15 cellular contexts compared by ENCODE assay signal in the genomic region with DNA sequence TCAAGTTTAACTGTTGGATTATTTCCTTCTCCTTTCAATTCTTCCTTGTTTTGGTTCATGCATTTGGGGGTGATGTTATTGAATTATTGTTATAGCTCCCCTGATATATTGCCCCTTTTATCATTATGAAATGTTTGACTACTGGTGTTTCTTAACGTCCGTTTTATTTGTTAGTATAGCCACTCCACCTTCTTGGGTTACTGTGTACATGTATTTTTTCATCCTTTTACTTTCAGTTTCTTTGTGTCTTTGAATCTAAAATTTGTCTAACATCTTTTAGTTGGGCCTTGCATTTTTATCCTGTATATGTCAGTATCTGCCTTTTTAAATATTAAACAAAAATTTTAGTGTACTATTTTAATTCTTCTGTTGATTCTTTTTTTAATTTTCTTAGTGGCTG.
DNase-seq lines count a peak whose midpoint lies in the region; ATAC-seq and TF ChIP-seq lines count a peak whose summit lies in the region.
"Had no signal": no experiment of that assay in that cellular context is flagged by ENCODE, and none has a peak within 500 bp of the region (broad histone marks: within the 10 kb centered on the region; RNA-seq: fewer than 3 reads in every experiment).

No MANE protein-coding gene starts in this region.

- H2BK5ac ChIP-seq in IMR-90 (ENCODE audit: low read depth, low read length, poor library complexity, severe bottlenecking), result no peak overlapping the region

- H3K23ac ChIP-seq in IMR-90 (ENCODE audit: low read depth, low read length), result no peak overlapping the region

- POLR2A ChIA-PET in IMR-90 (lab: Charles Lee; ENCODE audit: unreplicated experiment), result no interaction called here

- no peak overlapping the region for H2BK15ac ChIP-seq in IMR-90 (ENCODE audit: low read depth, low read length)

- peak overlapping the region in 5 of 6 donors; percentile 0 to 75 (median 53) for H3K27ac Mint-ChIP-seq in naive B cell

- no peak overlapping the region for H4K91ac ChIP-seq in IMR-90 (ENCODE audit: insufficient read depth, low read depth, low read length)

- H4K20me1 ChIP-seq in BLaER1 treated with 17β-estradiol and CSF1 and Interleukin-3, amounts not matched to agents 10 nM and 100 nM, result peaks cover 3 to 71% (median 35%) of the 10 kb centered on the region in 11 experiments; a peak in 16 of 22 replicates
- H4K20me1 ChIP-seq in IMR-90 (ENCODE audit: insufficient read depth, low read length) (peaks cover 16% of the 10 kb centered on the region), MM.1S (ENCODE audit: insufficient read depth, low read length) (no peaks in the 10 kb centered on the region)

- H3K9me1 ChIP-seq in IMR-90 (ENCODE audit: insufficient read depth, low read length), result peaks cover 16% of the 10 kb centered on the region

- WGBS in IMR-90 (ENCODE audit: extremely low coverage in 2 of 2, insufficient read length in 1 of 2), 2 experiments, result no CpG with 5 or more reads among the region's 2 CpGs

- no peak overlapping the region for H3K4me3 ChIP-seq in BLaER1 treated with 17β-estradiol and CSF1 and Interleukin-3, amounts not matched to agents 10 nM and 100 nM
- no peak overlapping the region for H3K4me3 ChIP-seq in IMR-90 (ENCODE audit: insufficient read depth, low read depth, low read length)
- H3K4me3 ChIP-seq in ascending aorta, result no peak overlapping the region
- no peak overlapping the region for H3K4me3 ChIP-seq in WERI-Rb-1 (ENCODE audit: low read depth, low read length)
- no peak overlapping the region for H3K4me3 ChIP-seq in MM.1S (ENCODE audit: low read length)
- H3K4me3 ChIP-seq: skin epidermis, suprapubic skin had no signal

- no peak overlapping the region for H2AFZ ChIP-seq in IMR-90 (replicated peaks; ENCODE audit: low read length, poor library complexity)
- no peak overlapping the region for H2AFZ ChIP-seq in MM.1S (ENCODE audit: low read length)

- peaks cover 4% of the 10 kb centered on the region; the same call in 1 of the 2 replicates for H3K79me2 ChIP-seq in MM.1S (ENCODE audit: low read length)

- no peak overlapping the region for H4K5ac ChIP-seq in IMR-90 (ENCODE audit: low read depth, low read length)

- DNase-seq in IMR-90, result no peak
- DNase-seq in ascending aorta (ENCODE audit: low spot score in 2 of 2), result no peak
- DNase-seq in naive B cell, result no peak
- DNase-seq in WERI-Rb-1, result no peak
- no peak for DNase-seq in MM.1S
- DNase-seq: activated CD8-positive, alpha-beta memory T cell treated with anti-CD3 and anti-CD28 coated beads, Interleukin-2, amount 50 U/mL, for 4 hours; effector CD4-positive, alpha-beta T cell; NCI-H1105 treated with DMSO at 0.1 percent for 48 hours; NCI-H524; T1000 had no signal

- no peak overlapping the region for H3K18ac ChIP-seq in IMR-90 (ENCODE audit: low read depth, low read length)

- peak overlapping the region in 7 of 8 donors; percentile 4 to 69 (median 30) for H3K4me3 Mint-ChIP-seq in naive B cell
- H3K4me3 Mint-ChIP-seq: neural crest cell had no signal

- CTCF ChIA-PET in IMR-90 (lab: Yijun Ruan, JAX), result no interaction called here

- H3K4me1 ChIP-seq in BLaER1 treated with 17β-estradiol and CSF1 and Interleukin-3, amounts not matched to agents 10 nM and 100 nM, result peaks cover 45 to 67% (median 62%) of the 10 kb centered on the region in 10 experiments
- H3K4me1 ChIP-seq in IMR-90 (ENCODE audit: control insufficient read depth, insufficient read depth, low read length), result peaks cover 7% of the 10 kb centered on the region
- no peaks in the 10 kb centered on the region for H3K4me1 ChIP-seq in ascending aorta
- H3K4me1 ChIP-seq in MM.1S (ENCODE audit: low read length), result no peaks in the 10 kb centered on the region
- H3K4me1 ChIP-seq: suprapubic skin had no signal

- no peak overlapping the region for H3K14ac ChIP-seq in IMR-90 (replicated peaks; ENCODE audit: low read depth, low read length)

- peaks cover 25 to 33% of the 10 kb centered on the region in 2 donors for H3K36me3 Mint-ChIP-seq in naive B cell

- peaks cover 42 to 58% (median 45%) of the 10 kb centered on the region in 3 donors for H3K4me1 Mint-ChIP-seq in naive B cell

- no peaks in the 10 kb centered on the region for H3K27me3 ChIP-seq in BLaER1 treated with 17β-estradiol and CSF1 and Interleukin-3, amounts not matched to agents 10 nM and 100 nM
- H3K27me3 ChIP-seq in IMR-90 (ENCODE audit: control insufficient read depth, insufficient read depth, low read length) (no peaks in the 10 kb centered on the region), ascending aorta (no peaks in the 10 kb centered on the region), WERI-Rb-1 (ENCODE audit: insufficient read depth, low read depth, severe bottlenecking) (no peaks in the 10 kb centered on the region), MM.1S (replicated peaks; ENCODE audit: insufficient read depth, low read length) (no peaks in the 10 kb centered on the region)
- H3K27me3 ChIP-seq: suprapubic skin had no signal

- H3K79me1 ChIP-seq in IMR-90 (ENCODE audit: low read depth in 1 of 2, low read length in 2 of 2), result peaks cover 24 to 62% of the 10 kb centered on the region in 2 experiments

- H3K4me2 ChIP-seq in BLaER1 treated with 17β-estradiol and CSF1 and Interleukin-3, amounts not matched to agents 10 nM and 100 nM, result peak overlapping the region; percentile 34 to 77 (median 61); a peak in 21 of 22 replicates
- H3K4me2 ChIP-seq in IMR-90 (ENCODE audit: low read depth, low read length) (peak overlapping the region; percentile 75), MM.1S (ENCODE audit: low read depth, low read length) (no peak overlapping the region)

- TF ChIP-seq POLR2A in IMR-90 (IDR thresholded peaks at IDR 0.05; ENCODE audit: low read depth, low read length), result no peak

- dilution Hi-C loops in IMR-90 (cut with HindIII; ENCODE audit: low sequenced_read_pairs, unreplicated experiment), result no loop called here

- peak overlapping the region in 8 of 11 experiments; percentile 3 to 65 (median 40); a peak in 10 of 22 replicates for H3K27ac ChIP-seq in BLaER1 treated with 17β-estradiol and CSF1 and Interleukin-3, amounts not matched to agents 10 nM and 100 nM
- no peak overlapping the region for H3K27ac ChIP-seq in IMR-90 (ENCODE audit: insufficient read depth, low read length)
- H3K27ac ChIP-seq in ascending aorta, result peak overlapping the region; percentile 16 to 30
- no peak overlapping the region for H3K27ac ChIP-seq in WERI-Rb-1
- H3K27ac ChIP-seq in MM.1S (ENCODE audit: low read length), result no peak overlapping the region
- H3K27ac ChIP-seq: suprapubic skin had no signal

- H3K9me3 Mint-ChIP-seq in naive B cell, result no peaks in the 10 kb centered on the region
- H3K9me3 Mint-ChIP-seq: neural crest cell had no signal

- no peak for TF ChIP-seq CTCF in IMR-90 (conservative IDR thresholded peaks at IDR 0.05; ENCODE audit: low read depth, low read length)
- TF ChIP-seq CTCF in ascending aorta (IDR thresholded peaks at IDR 0.05), result no peak
- TF ChIP-seq CTCF in WERI-Rb-1 (IDR thresholded peaks at IDR 0.05; ENCODE audit: low read depth, low read length), result no peak
- no peak for TF ChIP-seq CTCF in MM.1S (IDR thresholded peaks at IDR 0.05; ENCODE audit: low read length)

- peaks cover 0 to 7% (median 0%) of the 10 kb centered on the region in 11 experiments; a peak in 5 of 22 replicates for H3K9me3 ChIP-seq in BLaER1 treated with 17β-estradiol and CSF1 and Interleukin-3, amounts not matched to agents 10 nM and 100 nM (replicated peaks in 1 of 11)
- H3K9me3 ChIP-seq in IMR-90 (ENCODE audit: control insufficient read depth, insufficient read depth, low read length) (no peaks in the 10 kb centered on the region), ascending aorta (no peaks in the 10 kb centered on the region), WERI-Rb-1 (ENCODE audit: severe bottlenecking) (no peaks in the 10 kb centered on the region), MM.1S (replicated peaks; ENCODE audit: insufficient read depth, low read length) (no peaks in the 10 kb centered on the region)
- H3K9me3 ChIP-seq: suprapubic skin had no signal

- in situ Hi-C loops in IMR-90 (cut with MboI; ENCODE audit: low sequenced_read_pairs), result no loop called here

- no peak overlapping the region for H2AK9ac ChIP-seq in IMR-90 (replicated peaks; ENCODE audit: low read depth, low read length, poor library complexity)

- ATAC-seq in IMR-90 (ENCODE audit: low read depth), result no peak; the same call in 1 of the 2 replicates
- no peak for ATAC-seq in naive B cell (ENCODE audit: low read depth in 2 of 2)
- no peak for ATAC-seq in HG02623 (IDR thresholded peaks at IDR 0.05; ENCODE audit: unreplicated experiment)

- intact Hi-C loops in IMR-90 (cut with micrococcal nuclease), result no loop called here
- intact Hi-C loops in ascending aorta (cut with DNase I), result no loop called here

- H3K56ac ChIP-seq in IMR-90 (ENCODE audit: extremely low read depth, insufficient read depth, low read length), result no peak overlapping the region

- no TSS peak for BruUV-seq in IMR-90 (replicated peaks; lab: Mats Ljungman, UMichigan)

- no peak overlapping the region for H2AK5ac ChIP-seq in IMR-90 (ENCODE audit: low read depth, low read length)

- no peak overlapping the region for H3K4ac ChIP-seq in IMR-90 (ENCODE audit: low read depth, low read length)

- no peak for TF ChIP-seq RAD21 in IMR-90 (IDR thresholded peaks at IDR 0.05; ENCODE audit: low read length)

- peaks cover 65 to 96% (median 77%) of the 10 kb centered on the region in 11 experiments for H3K36me3 ChIP-seq in BLaER1 treated with 17β-estradiol and CSF1 and Interleukin-3, amounts not matched to agents 10 nM and 100 nM
- H3K36me3 ChIP-seq in IMR-90 (ENCODE audit: control insufficient read depth, insufficient read depth, low read length), result peaks cover 28% of the 10 kb centered on the region
- H3K36me3 ChIP-seq in ascending aorta, result peaks cover 26 to 46% of the 10 kb centered on the region in 2 donors
- H3K36me3 ChIP-seq in WERI-Rb-1, result peaks cover 79% of the 10 kb centered on the region
- H3K36me3 ChIP-seq in MM.1S (replicated peaks; ENCODE audit: insufficient read depth, low read length), result peaks cover under 1% of the 10 kb centered on the region; the same call in 1 of the 2 replicates

- no peak overlapping the region for H4K8ac ChIP-seq in IMR-90 (ENCODE audit: low read depth in 2 of 2, low read length in 2 of 2)

- H3K9me2 ChIP-seq in MM.1S (replicated peaks; ENCODE audit: insufficient read depth, low read length), result no peaks in the 10 kb centered on the region

- no peaks in the 10 kb centered on the region for H3F3A ChIP-seq in MM.1S (ENCODE audit: insufficient read depth, low read length)

- peak overlapping the region in 2 of 11 experiments; percentile 2 to 6; a peak in 2 of 22 replicates for H3K9ac ChIP-seq in BLaER1 treated with 17β-estradiol and CSF1 and Interleukin-3, amounts not matched to agents 10 nM and 100 nM
- H3K9ac ChIP-seq in IMR-90 (ENCODE audit: low read depth, low read length) (no peak overlapping the region), MM.1S (ENCODE audit: low read length) (no peak overlapping the region)

- H2BK20ac ChIP-seq in IMR-90 (ENCODE audit: low read depth, low read length), result no peak overlapping the region

- no peak overlapping the region for H2BK120ac ChIP-seq in IMR-90 (ENCODE audit: low read depth, low read length)

- no peaks in the 10 kb centered on the region for H3K27me3 Mint-ChIP-seq in naive B cell

TF ChIP-seq in IMR-90, 13 proteins besides CTCF, POLR2A, EP300 and RAD21 (continues in another document):
- TF ChIP-seq MXI1 (IDR thresholded peaks at IDR 0.05; ENCODE audit: borderline replicate concordance, low read depth, low read length) (no peak), FOS (IDR thresholded peaks at IDR 0.05; ENCODE audit: low read depth, low read length) (no peak), RCOR1 (IDR thresholded peaks at IDR 0.05; ENCODE audit: insufficient replicate concordance, low read length) (no peak)

Comparison
In these comparisons a context has a peak if more than half of its experiments do, and no peak if none do; other contexts are left out.
1. H3K27ac ChIP-seq: peak in BLaER1 treated with 17β-estradiol and CSF1 and Interleukin-3, amounts not matched to agents 10 nM and 100 nM (8 of 11) and ascending aorta (2 of 2); none in IMR-90 (single experiment), WERI-Rb-1 (single experiment) and MM.1S (single experiment).